1 cellular context compared by ENCODE assay signal in the genomic region with DNA sequence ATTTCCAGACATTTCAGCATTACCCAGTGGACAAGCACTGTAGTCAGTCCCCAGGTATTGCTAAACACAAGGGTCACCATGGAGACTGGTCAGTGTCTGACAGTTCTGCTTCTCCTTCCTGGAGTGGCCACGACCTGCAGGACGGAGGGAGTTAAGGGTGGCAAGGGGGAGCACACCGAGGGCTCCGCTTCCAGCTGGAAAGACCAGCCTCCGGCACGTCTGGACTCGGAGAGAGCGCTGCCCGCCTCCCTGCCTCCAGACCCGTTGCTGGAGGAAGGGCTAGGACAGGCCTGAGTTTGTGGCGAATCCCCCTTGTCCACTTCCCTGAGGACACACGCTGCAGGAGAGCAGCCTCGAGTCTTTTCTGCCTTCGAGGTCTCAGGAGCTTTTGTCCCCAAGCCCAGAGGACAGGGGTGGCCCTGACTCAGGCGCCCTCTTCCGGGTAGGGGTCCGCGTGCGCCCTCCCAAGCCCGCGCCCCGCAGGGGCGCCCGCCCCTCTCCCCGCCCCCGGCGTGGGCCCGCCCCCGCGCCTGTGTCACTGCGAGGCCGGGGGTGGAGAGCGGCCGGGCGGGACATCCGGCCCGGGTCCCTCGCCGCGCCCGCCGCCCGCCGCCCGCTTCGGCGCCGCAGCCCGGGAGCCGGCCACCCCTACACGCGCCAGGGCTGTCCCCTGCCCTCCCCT.
TF ChIP-seq lines count a peak whose summit lies in the region.

A gene with protein sequence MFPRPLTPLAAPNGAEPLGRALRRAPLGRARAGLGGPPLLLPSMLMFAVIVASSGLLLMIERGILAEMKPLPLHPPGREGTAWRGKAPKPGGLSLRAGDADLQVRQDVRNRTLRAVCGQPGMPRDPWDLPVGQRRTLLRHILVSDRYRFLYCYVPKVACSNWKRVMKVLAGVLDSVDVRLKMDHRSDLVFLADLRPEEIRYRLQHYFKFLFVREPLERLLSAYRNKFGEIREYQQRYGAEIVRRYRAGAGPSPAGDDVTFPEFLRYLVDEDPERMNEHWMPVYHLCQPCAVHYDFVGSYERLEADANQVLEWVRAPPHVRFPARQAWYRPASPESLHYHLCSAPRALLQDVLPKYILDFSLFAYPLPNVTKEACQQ (plus strand): TSS at position 562 of the 682 bp plus-strand sequence. CDS start 230 bp downstream, outside the sequence.

TF ChIP-seq in HEK293, 187 proteins besides CTCF, POLR2A, EP300 and RAD21 (continued from another document):
- TF ChIP-seq ZBTB8A (tag by site-specific recombination; IDR thresholded peaks at IDR 0.05) (peak; percentile 79), SP2 (tag by site-specific recombination; IDR thresholded peaks at IDR 0.05) (peak; percentile 22; the same call in 1 of the 2 replicates), HIC1 (tag by site-specific recombination; IDR thresholded peaks at IDR 0.05) (no peak)
- TF ChIP-seq, protein P1, sequence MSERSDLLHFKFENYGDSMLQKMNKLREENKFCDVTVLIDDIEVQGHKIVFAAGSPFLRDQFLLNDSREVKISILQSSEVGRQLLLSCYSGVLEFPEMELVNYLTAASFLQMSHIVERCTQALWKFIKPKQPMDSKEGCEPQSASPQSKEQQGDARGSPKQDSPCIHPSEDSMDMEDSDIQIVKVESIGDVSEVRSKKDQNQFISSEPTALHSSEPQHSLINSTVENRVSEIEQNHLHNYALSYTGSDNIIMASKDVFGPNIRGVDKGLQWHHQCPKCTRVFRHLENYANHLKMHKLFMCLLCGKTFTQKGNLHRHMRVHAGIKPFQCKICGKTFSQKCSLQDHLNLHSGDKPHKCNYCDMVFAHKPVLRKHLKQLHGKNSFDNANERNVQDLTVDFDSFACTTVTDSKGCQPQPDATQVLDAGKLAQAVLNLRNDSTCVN (tag by site-specific recombination; optimal IDR thresholded peaks at IDR 0.05) = peak; percentile 13
- TF ChIP-seq, protein P2, sequence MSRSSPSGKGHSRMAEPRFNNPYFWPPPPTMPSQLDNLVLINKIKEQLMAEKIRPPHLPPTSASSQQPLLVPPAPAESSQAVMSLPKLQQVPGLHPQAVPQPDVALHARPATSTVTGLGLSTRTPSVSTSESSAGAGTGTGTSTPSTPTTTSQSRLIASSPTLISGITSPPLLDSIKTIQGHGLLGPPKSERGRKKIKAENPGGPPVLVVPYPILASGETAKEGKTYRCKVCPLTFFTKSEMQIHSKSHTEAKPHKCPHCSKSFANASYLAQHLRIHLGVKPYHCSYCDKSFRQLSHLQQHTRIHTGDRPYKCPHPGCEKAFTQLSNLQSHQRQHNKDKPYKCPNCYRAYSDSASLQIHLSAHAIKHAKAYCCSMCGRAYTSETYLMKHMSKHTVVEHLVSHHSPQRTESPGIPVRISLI (tag by site-specific recombination; IDR thresholded peaks at IDR 0.05) = no peak
